ENCODE assay signal across 1 cellular context in the genomic region with DNA sequence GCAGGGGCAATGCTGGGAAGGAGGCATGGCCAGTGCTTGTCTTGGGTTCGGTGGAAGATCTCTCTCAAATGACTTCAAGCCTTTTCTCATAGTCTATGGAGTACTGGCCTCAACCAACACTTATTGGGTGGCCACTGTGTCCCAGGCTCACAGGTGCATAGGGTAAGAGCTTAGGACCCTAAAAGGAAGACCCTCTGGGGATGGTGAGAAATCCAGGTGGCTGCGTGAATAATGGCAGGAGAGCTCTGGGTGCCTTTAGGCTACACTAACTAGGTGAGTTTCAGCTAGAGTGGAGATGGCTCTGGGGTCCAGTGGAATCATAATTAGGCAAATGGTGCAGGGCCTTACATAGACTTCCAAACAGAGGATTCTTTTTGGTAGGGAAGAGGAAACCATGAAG.
TF ChIP-seq lines count a peak whose summit lies in the region.

No MANE protein-coding gene starts in this region.

TF ChIP-seq in GM23338, 12 proteins besides CTCF, POLR2A, EP300 and RAD21 (continued from another document):
- TF ChIP-seq ETS1 (IDR thresholded peaks at IDR 0.05) (no peak), CREB1 (CRISPR knock-in tag; IDR thresholded peaks at IDR 0.05; ENCODE audit: low read depth) (no peak), REST (IDR thresholded peaks at IDR 0.05; ENCODE audit: unreplicated experiment) (no peak), ZNF114 (CRISPR knock-in tag; IDR thresholded peaks at IDR 0.05) (no peak)
